ENCODE assay signal across 24 cellular contexts in genomic region chr16:11108466-11108805, GRCh38.
DNase-seq lines count a peak whose midpoint lies in the region; ATAC-seq and TF ChIP-seq lines count a peak whose summit lies in the region.
"Had no signal": no experiment of that assay in that cellular context is flagged by ENCODE, and none has a peak within 500 bp of the region (broad histone marks: within the 10 kb centered on the region; RNA-seq: fewer than 3 reads in every experiment).

No MANE protein-coding gene starts in this region.

- H3K9me3 ChIP-seq in SJSA1 (replicated peaks) (no peaks in the 10 kb centered on the region), thoracic aorta (no peaks in the 10 kb centered on the region)
- H3K9me3 ChIP-seq: body of pancreas had no signal

- ATAC-seq in activated CD8-positive, alpha-beta memory T cell treated with anti-CD3 and anti-CD28 coated beads, Interleukin-2, amount 10 ng/mL, durations not matched to agents 7 days and 5 days: no peak
- ATAC-seq in thoracic aorta (ENCODE audit: insufficient number of reproducible peaks, low FRiP score, low read depth) (no peak), foreskin keratinocyte (no peak)
- ATAC-seq: body of pancreas, HCT116, left ventricle myocardium superior, WTC11 had no signal

- CTCF ChIA-PET in activated CD8-positive, alpha-beta memory T cell treated with anti-CD3 and anti-CD28 coated beads, Interleukin-2, amount 10 ng/mL, durations not matched to agents 7 days and 5 days (lab: Charles Lee): interaction anchor here (0.7 to 1.6 kb wide), 3 partner anchors 107 to 148 kb away, joined by 3 to 7 read pairs (median 4); partner anchors contain the start of gene SOCS1

- H3K36me3 Mint-ChIP-seq in activated CD8-positive, alpha-beta memory T cell treated with anti-CD3 and anti-CD28 coated beads, Interleukin-2, amount 10 ng/mL, durations not matched to agents 7 days and 5 days: peaks cover 35% of the 10 kb centered on the region
- H3K36me3 Mint-ChIP-seq in dendritic cell treated with granulocyte-macrophage colony-stimulating factor and Interleukin-4, amounts not matched to agents 40 ng/mL and 50 ng/mL, for 4 days (ENCODE audit: low read depth): peaks cover 31% of the 10 kb centered on the region
- H3K36me3 Mint-ChIP-seq: type B pancreatic cell, WTC11 had no signal

- H3K27ac Mint-ChIP-seq in activated CD8-positive, alpha-beta memory T cell treated with anti-CD3 and anti-CD28 coated beads, Interleukin-2, amount 10 ng/mL, durations not matched to agents 7 days and 5 days: peak overlapping the region; percentile 42
- H3K27ac Mint-ChIP-seq in dendritic cell treated with granulocyte-macrophage colony-stimulating factor and Interleukin-4, amounts not matched to agents 40 ng/mL and 50 ng/mL, for 4 days: peak overlapping the region; percentile 39
- H3K27ac Mint-ChIP-seq: nephron, type B pancreatic cell, WTC11 had no signal

- H3K4me3 ChIP-seq in SJSA1 (no peak overlapping the region), thoracic aorta (no peak overlapping the region)
- H3K4me3 ChIP-seq: BLaER1, body of pancreas had no signal

- H3K36me3 ChIP-seq in SJSA1 (no peaks in the 10 kb centered on the region), thoracic aorta (no peaks in the 10 kb centered on the region)

- no peak overlapping the region for H3K4me3 Mint-ChIP-seq in activated CD8-positive, alpha-beta memory T cell treated with anti-CD3 and anti-CD28 coated beads, Interleukin-2, amount 10 ng/mL, durations not matched to agents 7 days and 5 days
- no peak overlapping the region for H3K4me3 Mint-ChIP-seq in dendritic cell treated with granulocyte-macrophage colony-stimulating factor and Interleukin-4, amounts not matched to agents 40 ng/mL and 50 ng/mL, for 4 days
- H3K4me3 Mint-ChIP-seq: nephron, type B pancreatic cell, WTC11 had no signal

- H3K4me1 ChIP-seq in SJSA1 (replicated peaks) (peaks cover 27% of the 10 kb centered on the region), thoracic aorta (ENCODE audit: control insufficient read depth in 1 of 2, low read depth in 2 of 2) (peaks cover 34 to 70% of the 10 kb centered on the region in 2 donors), foreskin keratinocyte (peaks cover 5% of the 10 kb centered on the region)

- DNase-seq in activated CD8-positive, alpha-beta memory T cell treated with anti-CD3 and anti-CD28 coated beads, Interleukin-2, amount 10 ng/mL, durations not matched to agents 7 days and 5 days: no peak
- no peak for DNase-seq in activated CD8-positive, alpha-beta memory T cell treated with anti-CD3 and anti-CD28 coated beads for 24 hours
- DNase-seq in SJSA1 (ENCODE audit: low read depth in 1 of 2, low spot score in 2 of 2) (no peak), thoracic aorta (ENCODE audit: low spot score) (no peak), foreskin keratinocyte (no peak), NCI-H1092 (lab: John Stamatoyannopoulos, UW) (no peak), SIG-M5 (lab: John Stamatoyannopoulos, UW) (no peak)
- DNase-seq: activated CD8-positive, alpha-beta memory T cell treated with anti-CD3 and anti-CD28 coated beads, Interleukin-2, amount 50 U/mL, for 48 hours; activated effector memory CD4-positive, alpha-beta T cell treated with Interleukin-2 at 50 U/mL for 16 hours; body of pancreas; effector CD4-positive, alpha-beta T cell; head of caudate nucleus; left ventricle myocardium superior; midbrain; NCI-H510A; Right ventricle myocardium superior; T1000 had no signal

- peak overlapping the region; percentile 15; the same call in 1 of the 2 replicates for H3K27ac ChIP-seq in SJSA1
- H3K27ac ChIP-seq in thoracic aorta: peak overlapping the region; percentile 24 to 56
- H3K27ac ChIP-seq in foreskin keratinocyte: no peak overlapping the region
- H3K27ac ChIP-seq: BLaER1, body of pancreas, KMS-11 had no signal

- H3K9me3 Mint-ChIP-seq in activated CD8-positive, alpha-beta memory T cell treated with anti-CD3 and anti-CD28 coated beads, Interleukin-2, amount 10 ng/mL, durations not matched to agents 7 days and 5 days (ENCODE audit: low read depth): peaks cover 5% of the 10 kb centered on the region
- peaks cover 9% of the 10 kb centered on the region for H3K9me3 Mint-ChIP-seq in dendritic cell treated with granulocyte-macrophage colony-stimulating factor and Interleukin-4, amounts not matched to agents 40 ng/mL and 50 ng/mL, for 4 days
- H3K9me3 Mint-ChIP-seq: nephron, type B pancreatic cell, WTC11 had no signal

- TF ChIP-seq CTCF in thoracic aorta (IDR thresholded peaks at IDR 0.05) (no peak), foreskin keratinocyte (conservative IDR thresholded peaks at IDR 0.05) (no peak)

- H3K4me1 Mint-ChIP-seq in activated CD8-positive, alpha-beta memory T cell treated with anti-CD3 and anti-CD28 coated beads, Interleukin-2, amount 10 ng/mL, durations not matched to agents 7 days and 5 days: peaks cover 66% of the 10 kb centered on the region
- peaks cover 55% of the 10 kb centered on the region for H3K4me1 Mint-ChIP-seq in dendritic cell treated with granulocyte-macrophage colony-stimulating factor and Interleukin-4, amounts not matched to agents 40 ng/mL and 50 ng/mL, for 4 days (ENCODE audit: low read depth)

- H3K27me3 Mint-ChIP-seq in activated CD8-positive, alpha-beta memory T cell treated with anti-CD3 and anti-CD28 coated beads, Interleukin-2, amount 10 ng/mL, durations not matched to agents 7 days and 5 days: no peaks in the 10 kb centered on the region
- no peaks in the 10 kb centered on the region for H3K27me3 Mint-ChIP-seq in dendritic cell treated with granulocyte-macrophage colony-stimulating factor and Interleukin-4, amounts not matched to agents 40 ng/mL and 50 ng/mL, for 4 days
- H3K27me3 Mint-ChIP-seq: type B pancreatic cell had no signal

- intact Hi-C loops in dendritic cell treated with granulocyte-macrophage colony-stimulating factor and Interleukin-4, amounts not matched to agents 40 ng/mL and 50 ng/mL, for 4 days (cut with micrococcal nuclease): no loop called here

- no peaks in the 10 kb centered on the region for H3K27me3 ChIP-seq in SJSA1 (replicated peaks)
- H3K27me3 ChIP-seq in thoracic aorta (replicated peaks; ENCODE audit: insufficient read depth): no peaks in the 10 kb centered on the region
- no peaks in the 10 kb centered on the region for H3K27me3 ChIP-seq in foreskin keratinocyte
- H3K27me3 ChIP-seq: BLaER1, body of pancreas had no signal
